In genomic region chr6:27687154-27688013, GRCh38 we compare ENCODE assay signal across 1 cellular context.
TF ChIP-seq lines count a peak whose summit lies in the region.

No MANE protein-coding gene starts in this region.

TF ChIP-seq in HepG2, 621 proteins besides CTCF, POLR2A, EP300 and RAD21 (continued from another document and continues in another):
- TF ChIP-seq TFDP2 (CRISPR knock-in tag; IDR thresholded peaks at IDR 0.05) (0 out of 2 replicates have a peak, but pooled peaks have one; percentile 0), ZMAT3 (CRISPR knock-in tag; conservative IDR thresholded peaks at IDR 0.05) (no peak; the same call in 1 of the 2 replicates), SMAD3 (CRISPR knock-in tag; IDR thresholded peaks at IDR 0.05) (no peak), ZNF850 (CRISPR knock-in tag; conservative IDR thresholded peaks at IDR 0.05) (no peak), KLF11 (CRISPR knock-in tag; IDR thresholded peaks at IDR 0.05) (no peak), ZUFSP (CRISPR knock-in tag; IDR thresholded peaks at IDR 0.05; ENCODE audit: borderline replicate concordance) (no peak), ZNF570 (CRISPR knock-in tag; IDR thresholded peaks at IDR 0.05; ENCODE audit: borderline replicate concordance) (no peak), ZNF383 (CRISPR knock-in tag; IDR thresholded peaks at IDR 0.05; ENCODE audit: borderline replicate concordance) (no peak), BRD4 (CRISPR knock-in tag; IDR thresholded peaks at IDR 0.05) (no peak), SALL1 (CRISPR knock-in tag; IDR thresholded peaks at IDR 0.05) (peak; percentile 57; the same call in 1 of the 2 replicates), ZNF468 (CRISPR knock-in tag; IDR thresholded peaks at IDR 0.05) (no peak), ZNF143 (CRISPR knock-in tag; IDR thresholded peaks at IDR 0.05) (no peak), NPAS2 (CRISPR knock-in tag; IDR thresholded peaks at IDR 0.05; ENCODE audit: borderline replicate concordance) (no peak), SAP130 (CRISPR knock-in tag; IDR thresholded peaks at IDR 0.05; ENCODE audit: low read depth) (peak; percentile 31; the same call in 1 of the 2 replicates), ZBTB25 (CRISPR knock-in tag; IDR thresholded peaks at IDR 0.05) (peak; percentile 36; the same call in 1 of the 2 replicates), TEAD3 (CRISPR knock-in tag; optimal IDR thresholded peaks at IDR 0.05; ENCODE audit: borderline replicate concordance) (no peak), HHEX (CRISPR knock-in tag; IDR thresholded peaks at IDR 0.05) (no peak), ZNF839 (CRISPR knock-in tag; IDR thresholded peaks at IDR 0.05; ENCODE audit: borderline replicate concordance) (0 out of 2 replicates have a peak, but pooled peaks have one; percentile 31), NR2F6 (IDR thresholded peaks at IDR 0.05) (no peak), NR2F6 (CRISPR knock-in tag; IDR thresholded peaks at IDR 0.05) (no peak), TBX3 (IDR thresholded peaks at IDR 0.05; ENCODE audit: borderline replicate concordance) (no peak), ZNF138 (CRISPR knock-in tag; IDR thresholded peaks at IDR 0.05; ENCODE audit: low read depth) (no peak), DPF2 (CRISPR knock-in tag; IDR thresholded peaks at IDR 0.05; ENCODE audit: borderline replicate concordance, low read depth) (no peak), KMT2B (CRISPR knock-in tag; IDR thresholded peaks at IDR 0.05) (no peak; the same call in 1 of the 2 replicates), STAT5B (CRISPR knock-in tag; IDR thresholded peaks at IDR 0.05) (no peak), SMC3 (IDR thresholded peaks at IDR 0.05; ENCODE audit: low read length) (peak; percentile 39), ARID2 (CRISPR knock-in tag; IDR thresholded peaks at IDR 0.05; ENCODE audit: borderline replicate concordance) (no peak), TIGD3 (CRISPR knock-in tag; IDR thresholded peaks at IDR 0.05; ENCODE audit: borderline replicate concordance) (no peak), FOXP1 (IDR thresholded peaks at IDR 0.05) (no peak), FOXP1 (CRISPR knock-in tag; IDR thresholded peaks at IDR 0.05) (no peak), CHD4 (IDR thresholded peaks at IDR 0.05; ENCODE audit: borderline replicate concordance, low read length) (no peak), TOPORS (CRISPR knock-in tag; IDR thresholded peaks at IDR 0.05) (no peak), GRHL1 (CRISPR knock-in tag; conservative IDR thresholded peaks at IDR 0.05) (no peak), HOXD1 (CRISPR knock-in tag; IDR thresholded peaks at IDR 0.05) (no peak), JUNB (CRISPR knock-in tag; IDR thresholded peaks at IDR 0.05; ENCODE audit: borderline replicate concordance) (no peak), ZNF674 (CRISPR knock-in tag; IDR thresholded peaks at IDR 0.05; ENCODE audit: low read depth) (no peak), SIX4 (CRISPR knock-in tag; IDR thresholded peaks at IDR 0.05) (no peak; the same call in 1 of the 2 replicates), PBX3 (CRISPR knock-in tag; IDR thresholded peaks at IDR 0.05; ENCODE audit: borderline replicate concordance) (no peak), HMG20A (CRISPR knock-in tag; IDR thresholded peaks at IDR 0.05; ENCODE audit: borderline replicate concordance) (no peak; the same call in 1 of the 2 replicates), ZGPAT (CRISPR knock-in tag; IDR thresholded peaks at IDR 0.05) (no peak), ZNF574 (CRISPR knock-in tag; IDR thresholded peaks at IDR 0.05) (peak; percentile 52; the same call in 1 of the 2 replicates), ELF4 (CRISPR knock-in tag; IDR thresholded peaks at IDR 0.05; ENCODE audit: borderline replicate concordance) (no peak), RFX5 (IDR thresholded peaks at IDR 0.05; ENCODE audit: low read depth, low read length) (no peak), ZSCAN29 (CRISPR knock-in tag; conservative IDR thresholded peaks at IDR 0.05) (no peak), ZNF253 (CRISPR knock-in tag; IDR thresholded peaks at IDR 0.05; ENCODE audit: borderline replicate concordance) (no peak), ZNF382 (CRISPR knock-in tag; IDR thresholded peaks at IDR 0.05; ENCODE audit: borderline replicate concordance) (no peak), PAX8 (CRISPR knock-in tag; IDR thresholded peaks at IDR 0.05; ENCODE audit: borderline replicate concordance) (no peak), ZSCAN9 (CRISPR knock-in tag; IDR thresholded peaks at IDR 0.05; ENCODE audit: borderline replicate concordance) (no peak; the same call in 1 of the 2 replicates), PAWR (CRISPR knock-in tag; IDR thresholded peaks at IDR 0.05; ENCODE audit: borderline replicate concordance) (no peak), SUZ12 (IDR thresholded peaks at IDR 0.05; ENCODE audit: low read depth, low read length) (no peak), ETV5 (CRISPR knock-in tag; IDR thresholded peaks at IDR 0.05; ENCODE audit: borderline replicate concordance) (no peak; the same call in 1 of the 2 replicates), ZKSCAN8 (CRISPR knock-in tag; IDR thresholded peaks at IDR 0.05; ENCODE audit: borderline replicate concordance) (0 out of 2 replicates have a peak, but pooled peaks have one; percentile 52), CREB1 (IDR thresholded peaks at IDR 0.05) (no peak), CREB1 (CRISPR knock-in tag; IDR thresholded peaks at IDR 0.05) (no peak), ZMYM2 (CRISPR knock-in tag; IDR thresholded peaks at IDR 0.05) (0 out of 2 replicates have a peak, but pooled peaks have one; percentile 47), SP140L (CRISPR knock-in tag; IDR thresholded peaks at IDR 0.05; ENCODE audit: borderline replicate concordance) (no peak; the same call in 1 of the 2 replicates), HOXA9 (CRISPR knock-in tag; IDR thresholded peaks at IDR 0.05; ENCODE audit: borderline replicate concordance) (no peak), TRIM22 (IDR thresholded peaks at IDR 0.05) (no peak), ZNF180 (CRISPR knock-in tag; IDR thresholded peaks at IDR 0.05; ENCODE audit: borderline replicate concordance, low read depth) (no peak), HOXA5 (CRISPR knock-in tag; IDR thresholded peaks at IDR 0.05) (no peak), ZNF775 (CRISPR knock-in tag; IDR thresholded peaks at IDR 0.05; ENCODE audit: borderline replicate concordance) (no peak), ZNF713 (CRISPR knock-in tag; IDR thresholded peaks at IDR 0.05) (no peak), YEATS4 (CRISPR knock-in tag; IDR thresholded peaks at IDR 0.05; ENCODE audit: borderline replicate concordance) (no peak; the same call in 1 of the 2 replicates)
